In the genomic region with DNA sequence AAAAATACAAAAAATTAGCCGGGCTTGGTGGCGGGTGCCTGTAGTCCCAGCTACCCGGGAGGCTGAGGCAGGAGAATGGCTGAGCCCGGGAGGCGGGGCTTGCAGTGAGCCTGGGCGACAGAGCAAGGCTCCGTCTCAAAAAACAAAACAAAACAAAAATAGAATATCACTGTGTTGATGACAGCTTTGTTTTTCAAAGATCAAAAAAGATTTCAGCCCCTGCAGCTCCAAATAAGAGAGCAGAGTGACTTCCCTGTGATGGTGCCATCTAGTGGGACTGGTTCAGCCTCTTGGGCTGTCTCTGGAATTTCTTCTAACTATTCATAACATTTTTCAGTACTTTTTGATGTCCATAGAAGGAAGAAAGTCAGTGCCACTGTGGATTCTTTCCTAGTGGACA, we compare ENCODE assay signal across 7 cellular contexts.
DNase-seq lines count a peak whose midpoint lies in the region; ATAC-seq and TF ChIP-seq lines count a peak whose summit lies in the region.
"Not testable (repeated sequence)": the region's sequence is repeated elsewhere in the genome, so short reads cannot be mapped to it uniquely, and the experiment has no call there.

No MANE protein-coding gene starts in this region.

- peak; percentile 75 for TF ChIP-seq CTCF in SK-N-SH (IDR thresholded peaks at IDR 0.05)
- TF ChIP-seq CTCF in neural progenitor cell (IDR thresholded peaks at IDR 0.05), result peak; percentile 46

- POLR2A ChIA-PET in SK-N-SH (lab: Yijun Ruan, JAX), result not testable (repeated sequence)

- peaks cover 18% of the 10 kb centered on the region for H3K36me3 Mint-ChIP-seq in neural progenitor cell

- peak; percentile 53 to 62 for ATAC-seq in left cardiac atrium

- H3K27me3 Mint-ChIP-seq in neural progenitor cell (ENCODE audit: insufficient read depth, low read depth), result not testable (repeated sequence)

- peaks cover 25% of the 10 kb centered on the region for H3F3A ChIP-seq in SK-N-SH (replicated peaks; ENCODE audit: insufficient read depth)
- H3F3A ChIP-seq in neural progenitor cell (ENCODE audit: low read depth), result not testable (repeated sequence)

- CTCF ChIA-PET in SK-N-SH (lab: Yijun Ruan, JAX), result not testable (repeated sequence)

- H3K4me2 ChIP-seq in SK-N-SH, neural progenitor cell: not testable (repeated sequence)

- not testable (repeated sequence) for H3K9me3 ChIP-seq in SK-N-SH; neural progenitor cell (ENCODE audit: low read depth)

- H3K4me3 ChIP-seq in SK-N-SH (ENCODE audit: low read depth in 2 of 2, low read length in 1 of 2); neural progenitor cell: not testable (repeated sequence)

- not testable (repeated sequence) for H3K9me3 Mint-ChIP-seq in neural progenitor cell

- peaks cover 15 to 58% of the 10 kb centered on the region in 2 experiments for H3K36me3 ChIP-seq in SK-N-SH (replicated peaks in 1 of 2; ENCODE audit: control insufficient read depth in 1 of 2, insufficient read depth in 2 of 2, low read length in 1 of 2)
- H3K36me3 ChIP-seq in neural progenitor cell, result not testable (repeated sequence)

- peak; percentile 24; the same call in 1 of the 2 replicates for TF ChIP-seq RAD21 in SK-N-SH (IDR thresholded peaks at IDR 0.05; ENCODE audit: low read length)

- H3K27ac ChIP-seq in SK-N-SH (ENCODE audit: low read depth in 2 of 2, low read length in 1 of 2), result peak overlapping the region in 1 of 2 experiments; percentile 50; a peak in 2 of 4 replicates
- H3K27ac ChIP-seq in neural progenitor cell, result not testable (repeated sequence)

- H4K20me1 ChIP-seq in SK-N-SH (ENCODE audit: insufficient read depth), result peaks cover 77% of the 10 kb centered on the region
- peaks cover 59% of the 10 kb centered on the region for H4K20me1 ChIP-seq in neural progenitor cell (ENCODE audit: low read depth)

- not testable (repeated sequence) for H3K27ac Mint-ChIP-seq in neural progenitor cell

- peak; percentile 67 for DNase-seq in EH (ENCODE audit: low read depth)
- peak; percentile 24 for DNase-seq in HT-29 (ENCODE audit: low spot score)
- DNase-seq in SK-N-SH; left cardiac atrium; neural progenitor cell (ENCODE audit: low spot score): not testable (repeated sequence)
- peak; percentile 8 for DNase-seq in activated naive CD4-positive, alpha-beta T cell treated with Interleukin-2 at 50 U/mL for 16 hours
- DNase-seq in dedifferentiated amniotic fluid mesenchymal stem cell (ENCODE audit: extremely low spot score), result peak; percentile 15

- H3K4me1 ChIP-seq in SK-N-SH (ENCODE audit: control insufficient read depth in 1 of 2, insufficient read depth in 2 of 2, low read depth in 1 of 2, low read length in 1 of 2); neural progenitor cell: not testable (repeated sequence)

- H3K9me2 ChIP-seq in SK-N-SH, result not testable (repeated sequence)

- not testable (repeated sequence) for H3K27me3 ChIP-seq in SK-N-SH (ENCODE audit: insufficient read depth); neural progenitor cell

- H3K9ac ChIP-seq in SK-N-SH, neural progenitor cell: not testable (repeated sequence)

- 69% methylated on average over 7 of the region's 7 CpGs for WGBS in SK-N-SH (ENCODE audit: low lambda C conversion rate)

- H3K79me2 ChIP-seq in SK-N-SH (ENCODE audit: insufficient read depth) (peaks cover 100% of the 10 kb centered on the region), neural progenitor cell (ENCODE audit: low read depth) (peaks cover 100% of the 10 kb centered on the region)

- intact Hi-C loops in left cardiac atrium (cut with DNase I), result not testable (repeated sequence)

- not testable (repeated sequence) for H3K4me3 Mint-ChIP-seq in neural progenitor cell

- peaks cover 17% of the 10 kb centered on the region for H3K4me1 Mint-ChIP-seq in neural progenitor cell

- H2AFZ ChIP-seq in SK-N-SH (ENCODE audit: low read depth); neural progenitor cell (replicated peaks): not testable (repeated sequence)

- TF ChIP-seq EP300 in SK-N-SH (IDR thresholded peaks at IDR 0.05; ENCODE audit: borderline replicate concordance in 1 of 2, low read depth in 1 of 2, low read length in 1 of 2), result not testable (repeated sequence)

TF ChIP-seq in SK-N-SH, 30 proteins besides CTCF, POLR2A, EP300 and RAD21:
- TF ChIP-seq SMC3 (IDR thresholded peaks at IDR 0.05; ENCODE audit: low read depth, low read length), result peak; percentile 14; the same call in 1 of the 2 replicates
